ENCODE assay signal across 11 cellular contexts in the genomic region with DNA sequence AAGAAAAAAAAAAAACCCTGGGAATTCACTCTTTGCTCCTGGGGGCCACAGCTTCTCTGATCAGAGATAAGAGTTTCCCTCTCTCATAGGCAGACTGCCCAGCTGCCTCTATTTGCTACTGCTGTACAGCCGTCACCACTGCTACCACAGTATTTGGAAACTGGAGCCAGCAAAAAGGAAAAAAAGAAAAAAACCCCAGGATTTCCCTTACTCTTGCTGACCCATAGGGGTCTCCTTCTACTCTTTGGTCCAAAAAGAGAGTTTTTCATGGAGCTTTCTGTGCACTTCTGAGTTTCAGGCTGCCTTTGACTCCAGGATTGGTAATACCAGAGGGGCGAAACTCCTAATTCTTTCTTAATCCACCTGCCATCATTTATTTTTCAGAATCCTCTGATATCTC.
DNase-seq lines count a peak whose midpoint lies in the region; ATAC-seq and TF ChIP-seq lines count a peak whose summit lies in the region.
"Had no signal": no experiment of that assay in that cellular context is flagged by ENCODE, and none has a peak within 500 bp of the region (broad histone marks: within the 10 kb centered on the region; RNA-seq: fewer than 3 reads in every experiment).

No MANE protein-coding gene starts in this region.

- H3K4me1 ChIP-seq in GM23338 (ENCODE audit: insufficient read depth) (no peaks in the 10 kb centered on the region), left lung (no peaks in the 10 kb centered on the region), thyroid gland (no peaks in the 10 kb centered on the region)
- H3K4me1 ChIP-seq: right atrium auricular region had no signal

- H3K79me2 ChIP-seq in GM23338 (replicated peaks; ENCODE audit: insufficient read depth): no peaks in the 10 kb centered on the region

- H3K4me3 ChIP-seq in GM23338 (no peak overlapping the region), left lung (no peak overlapping the region), thyroid gland (replicated peaks in 1 of 3) (no peak overlapping the region)
- H3K4me3 ChIP-seq: right atrium auricular region had no signal

- H3K4me1 Mint-ChIP-seq in GM23338: no peaks in the 10 kb centered on the region
- peaks cover 11% of the 10 kb centered on the region for H3K4me1 Mint-ChIP-seq in glutamatergic neuron (ENCODE audit: low read depth, unreplicated experiment)

- H3K27me3 Mint-ChIP-seq in GM23338 (ENCODE audit: insufficient read depth, low read depth, poor library complexity) (peaks cover 3% of the 10 kb centered on the region), glutamatergic neuron (ENCODE audit: unreplicated experiment) (peaks cover 7% of the 10 kb centered on the region)

- H3K9me3 ChIP-seq in left lung (no peaks in the 10 kb centered on the region), thyroid gland (no peaks in the 10 kb centered on the region)
- H3K9me3 ChIP-seq: right atrium auricular region had no signal

- in situ Hi-C loops in SK-MEL-5 (cut with HindIII; ENCODE audit: low pct_unique_long_range_greater_than_20kb, low sequenced_read_pairs): no loop called here
- in situ Hi-C loops in GM13976 (cut with MboI; ENCODE audit: low sequenced_read_pairs, unreplicated experiment): no loop called here

- H3K9me3 Mint-ChIP-seq in GM23338 (peaks cover 4% of the 10 kb centered on the region; the same call in 2 of the 3 replicates), glutamatergic neuron (ENCODE audit: unreplicated experiment) (peaks cover 2% of the 10 kb centered on the region)
- H3K9me3 Mint-ChIP-seq: T-helper 1 cell treated with Interleukin-12 subunit alpha and Interleukin-12 subunit beta and Interleukin-4 antibody, amounts not matched to agents 30 μg/mL and 1 μg/mL, for 36 hours had no signal

- no peaks in the 10 kb centered on the region for H3K36me3 ChIP-seq in GM23338 (ENCODE audit: insufficient read depth)
- no peaks in the 10 kb centered on the region for H3K36me3 ChIP-seq in left lung
- no peaks in the 10 kb centered on the region for H3K36me3 ChIP-seq in thyroid gland
- H3K36me3 ChIP-seq: right atrium auricular region had no signal

- H3K4me2 ChIP-seq in GM23338: no peak overlapping the region

- H3K9me2 ChIP-seq in GM23338 (ENCODE audit: insufficient read depth): 0 out of 2 replicates have a peak, but pooled peaks cover 5% of the 10 kb centered on the region

- ATAC-seq in GM23338: peak; percentile 82
- no peak for ATAC-seq in left lung

- H3K27ac Mint-ChIP-seq in GM23338: no peak overlapping the region
- H3K27ac Mint-ChIP-seq in glutamatergic neuron (ENCODE audit: unreplicated experiment): no peak overlapping the region
- H3K27ac Mint-ChIP-seq: T-helper 1 cell treated with Interleukin-12 subunit alpha and Interleukin-12 subunit beta and Interleukin-4 antibody, amounts not matched to agents 30 μg/mL and 1 μg/mL, for 36 hours had no signal

- no peak overlapping the region for H2AFZ ChIP-seq in GM23338

- H3K27me3 ChIP-seq in GM23338 (ENCODE audit: insufficient read depth) (0 out of 2 replicates have a peak, but pooled peaks cover 5% of the 10 kb centered on the region), left lung (peaks cover 0 to 35% of the 10 kb centered on the region in 2 donors), thyroid gland (no peaks in the 10 kb centered on the region)
- H3K27me3 ChIP-seq: right atrium auricular region had no signal

- H4K20me1 ChIP-seq in GM23338 (replicated peaks; ENCODE audit: insufficient read depth): no peaks in the 10 kb centered on the region

- peak; percentile 37 to 70 for TF ChIP-seq CTCF in GM23338 (conservative IDR thresholded peaks at IDR 0.05; ENCODE audit: low read depth in 2 of 2)
- TF ChIP-seq CTCF in glutamatergic neuron (IDR thresholded peaks at IDR 0.05; ENCODE audit: partially characterized antibody, unreplicated experiment): peak; percentile 62
- TF ChIP-seq CTCF in left lung (IDR thresholded peaks at IDR 0.05): no peak
- TF ChIP-seq CTCF in GM13976 (IDR thresholded peaks at IDR 0.05; ENCODE audit: borderline replicate concordance, control extremely low read depth, extremely low read depth, insufficient read depth, missing control alignments): no peak
- peak in 2 of 6 experiments; percentile 8 to 17 for TF ChIP-seq CTCF in thyroid gland (IDR thresholded peaks at IDR 0.05)

- DNase-seq in AG08395 (ENCODE audit: low spot score) (peak; percentile 43), GM23338 (ENCODE audit: low spot score) (peak; percentile 77), SK-MEL-5 (ENCODE audit: low read depth, low spot score) (peak; percentile 45), glutamatergic neuron (no peak), left lung (no peak), GM13976 (ENCODE audit: low spot score) (no peak), HUDEP-2 (lab: John Stamatoyannopoulos, UW; ENCODE audit: unreplicated experiment in 76 of 76) (no peak), thyroid gland (no peak)
- DNase-seq: stimulated activated naive CD4-positive, alpha-beta T cell treated with Interleukin-2 at 50 U/mL for 16 hours had no signal

- H3K36me3 Mint-ChIP-seq in GM23338 (ENCODE audit: low read depth) (no peaks in the 10 kb centered on the region; the same call in 2 of the 3 replicates), glutamatergic neuron (ENCODE audit: unreplicated experiment) (no peaks in the 10 kb centered on the region)

- H3F3A ChIP-seq in GM23338 (replicated peaks; ENCODE audit: low read depth): no peaks in the 10 kb centered on the region

- H3K4me3 Mint-ChIP-seq in GM23338 (no peak overlapping the region), glutamatergic neuron (ENCODE audit: unreplicated experiment) (no peak overlapping the region)
- H3K4me3 Mint-ChIP-seq: T-helper 1 cell treated with Interleukin-12 subunit alpha and Interleukin-12 subunit beta and Interleukin-4 antibody, amounts not matched to agents 30 μg/mL and 1 μg/mL, for 36 hours had no signal

- WGBS in thyroid gland, 2 donors: 72 to 84% methylated on average over 2 of the region's 2 CpGs

- intact Hi-C loops in left lung (cut with DNase I): no loop called here
- intact Hi-C loops in thyroid gland (cut with DNase I): no loop called here

- TF ChIP-seq POLR2A in thyroid gland (IDR thresholded peaks at IDR 0.05): no peak

- H3K27ac ChIP-seq in GM23338 (ENCODE audit: low read depth): no peak overlapping the region
- no peak overlapping the region for H3K27ac ChIP-seq in left lung
- no peak overlapping the region for H3K27ac ChIP-seq in thyroid gland
- H3K27ac ChIP-seq: right atrium auricular region had no signal

TF ChIP-seq in GM23338, 12 proteins besides CTCF, POLR2A, EP300 and RAD21:
- no peak for TF ChIP-seq ZNF331 (CRISPR knock-in tag; IDR thresholded peaks at IDR 0.05; ENCODE audit: low read depth)
- TF ChIP-seq EZH2 (IDR thresholded peaks at IDR 0.05; ENCODE audit: low read depth, unreplicated experiment): no peak
- TF ChIP-seq STAT1 (IDR thresholded peaks at IDR 0.05; ENCODE audit: unreplicated experiment): no peak
- TF ChIP-seq JUNB (IDR thresholded peaks at IDR 0.05; ENCODE audit: unreplicated experiment): no peak
- TF ChIP-seq CREB1 (CRISPR knock-in tag; IDR thresholded peaks at IDR 0.05; ENCODE audit: low read depth): no peak
- no peak for TF ChIP-seq NANOG (IDR thresholded peaks at IDR 0.05; ENCODE audit: borderline replicate concordance)
- TF ChIP-seq, protein P1, sequence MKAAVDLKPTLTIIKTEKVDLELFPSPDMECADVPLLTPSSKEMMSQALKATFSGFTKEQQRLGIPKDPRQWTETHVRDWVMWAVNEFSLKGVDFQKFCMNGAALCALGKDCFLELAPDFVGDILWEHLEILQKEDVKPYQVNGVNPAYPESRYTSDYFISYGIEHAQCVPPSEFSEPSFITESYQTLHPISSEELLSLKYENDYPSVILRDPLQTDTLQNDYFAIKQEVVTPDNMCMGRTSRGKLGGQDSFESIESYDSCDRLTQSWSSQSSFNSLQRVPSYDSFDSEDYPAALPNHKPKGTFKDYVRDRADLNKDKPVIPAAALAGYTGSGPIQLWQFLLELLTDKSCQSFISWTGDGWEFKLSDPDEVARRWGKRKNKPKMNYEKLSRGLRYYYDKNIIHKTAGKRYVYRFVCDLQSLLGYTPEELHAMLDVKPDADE (IDR thresholded peaks at IDR 0.05): no peak
- TF ChIP-seq, protein P2, sequence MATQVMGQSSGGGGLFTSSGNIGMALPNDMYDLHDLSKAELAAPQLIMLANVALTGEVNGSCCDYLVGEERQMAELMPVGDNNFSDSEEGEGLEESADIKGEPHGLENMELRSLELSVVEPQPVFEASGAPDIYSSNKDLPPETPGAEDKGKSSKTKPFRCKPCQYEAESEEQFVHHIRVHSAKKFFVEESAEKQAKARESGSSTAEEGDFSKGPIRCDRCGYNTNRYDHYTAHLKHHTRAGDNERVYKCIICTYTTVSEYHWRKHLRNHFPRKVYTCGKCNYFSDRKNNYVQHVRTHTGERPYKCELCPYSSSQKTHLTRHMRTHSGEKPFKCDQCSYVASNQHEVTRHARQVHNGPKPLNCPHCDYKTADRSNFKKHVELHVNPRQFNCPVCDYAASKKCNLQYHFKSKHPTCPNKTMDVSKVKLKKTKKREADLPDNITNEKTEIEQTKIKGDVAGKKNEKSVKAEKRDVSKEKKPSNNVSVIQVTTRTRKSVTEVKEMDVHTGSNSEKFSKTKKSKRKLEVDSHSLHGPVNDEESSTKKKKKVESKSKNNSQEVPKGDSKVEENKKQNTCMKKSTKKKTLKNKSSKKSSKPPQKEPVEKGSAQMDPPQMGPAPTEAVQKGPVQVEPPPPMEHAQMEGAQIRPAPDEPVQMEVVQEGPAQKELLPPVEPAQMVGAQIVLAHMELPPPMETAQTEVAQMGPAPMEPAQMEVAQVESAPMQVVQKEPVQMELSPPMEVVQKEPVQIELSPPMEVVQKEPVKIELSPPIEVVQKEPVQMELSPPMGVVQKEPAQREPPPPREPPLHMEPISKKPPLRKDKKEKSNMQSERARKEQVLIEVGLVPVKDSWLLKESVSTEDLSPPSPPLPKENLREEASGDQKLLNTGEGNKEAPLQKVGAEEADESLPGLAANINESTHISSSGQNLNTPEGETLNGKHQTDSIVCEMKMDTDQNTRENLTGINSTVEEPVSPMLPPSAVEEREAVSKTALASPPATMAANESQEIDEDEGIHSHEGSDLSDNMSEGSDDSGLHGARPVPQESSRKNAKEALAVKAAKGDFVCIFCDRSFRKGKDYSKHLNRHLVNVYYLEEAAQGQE (IDR thresholded peaks at IDR 0.05; ENCODE audit: unreplicated experiment): no peak
- no peak for TF ChIP-seq POLR2AphosphoS5 (IDR thresholded peaks at IDR 0.05; ENCODE audit: low read depth)
- no peak for TF ChIP-seq ZNF114 (CRISPR knock-in tag; IDR thresholded peaks at IDR 0.05)

Comparison
In these comparisons a context has a peak if more than half of its experiments do, and no peak if none do; other contexts are left out.
1. DNase-seq: peak in AG08395 (single experiment), GM23338 (single experiment) and SK-MEL-5 (single experiment); none in glutamatergic neuron (single experiment), left lung (0 of 2), GM13976 (single experiment), HUDEP-2 (0 of 76) and thyroid gland (0 of 2).
2. CTCF ChIP-seq: peak in GM23338 (2 of 2) and glutamatergic neuron (single experiment); none in left lung (0 of 2) and GM13976 (single experiment).